ENCODE assay signal across 8 cellular contexts in genomic region chr13:48001127-48001881, GRCh38. TPM values are rescaled to one million over a fixed set of nuclear protein-coding genes. Genes with fewer than 3 reads are reported as not detected.
DNase-seq lines count a peak whose midpoint lies in the region; ATAC-seq and TF ChIP-seq lines count a peak whose summit lies in the region.

Gene SUCLA2 (minus strand): TSS chr13:48001273. CDS start chr13:48001269, 4 bp downstream.

- ATAC-seq in GM18873 (IDR thresholded peaks at IDR 0.05; ENCODE audit: low FRiP score, unreplicated experiment), result peak; percentile 94
- peak; percentile 99 for ATAC-seq in HG03135 (IDR thresholded peaks at IDR 0.05; ENCODE audit: unreplicated experiment)

- TF ChIP-seq CTCF in AG04450 (IDR thresholded peaks at IDR 0.05; ENCODE audit: low read depth, low read length), result no peak; the same call in 1 of the 2 replicates
- TF ChIP-seq CTCF in WI38 (IDR thresholded peaks at IDR 0.05; ENCODE audit: low read depth, low read length), result no peak
- TF ChIP-seq CTCF in mammary epithelial cell (conservative IDR thresholded peaks at IDR 0.05 in 1 of 2, IDR thresholded peaks at IDR 0.05 in 1 of 2; ENCODE audit: extremely low read depth in 1 of 2, insufficient read depth in 1 of 2, low read depth in 1 of 2, low read length in 2 of 2), result no peak
- no peak for TF ChIP-seq CTCF in smooth muscle cell (IDR thresholded peaks at IDR 0.05; ENCODE audit: borderline replicate concordance, insufficient read depth, poor library complexity, severe bottlenecking)

- H3K4me2 ChIP-seq in mammary epithelial cell (ENCODE audit: insufficient read depth, low read depth, low read length) (peak within 1 kb of the TSS; percentile 92), smooth muscle cell (peak within 1 kb of the TSS; percentile 89)

- 2% methylated on average over 37 of the region's 52 CpGs for WGBS in mammary epithelial cell (ENCODE audit: low coverage, missing lambda C conversion rate)
- 2% methylated on average over 52 of the region's 52 CpGs for WGBS in smooth muscle cell (ENCODE audit: low lambda C conversion rate)

- H3K9ac ChIP-seq in mammary epithelial cell (ENCODE audit: insufficient read depth, low read length) (peak within 1 kb of the TSS; percentile 88), smooth muscle cell (ENCODE audit: low read depth) (peak within 1 kb of the TSS; percentile 85)

- H3K4me1 ChIP-seq in mammary epithelial cell (ENCODE audit: insufficient read depth, low read length) (peaks cover 15% of the 10 kb centered on the region), smooth muscle cell (ENCODE audit: low read depth) (peaks cover 8% of the 10 kb centered on the region)

- CTCF ChIA-PET in AG04450 (lab: Charles Lee), result interaction anchor here (0.9 kb wide), 1 partner anchor 37 kb away, joined by 4 read pairs; the partner anchor contains the start of gene NUDT15
- CTCF ChIA-PET in mammary epithelial cell (lab: Charles Lee; ENCODE audit: low non-redundant PET), result no interaction called here

- H3K36me3 ChIP-seq in mammary epithelial cell (ENCODE audit: insufficient read depth, low read length) (no peaks in the 10 kb centered on the region), smooth muscle cell (ENCODE audit: low read depth) (no peaks in the 10 kb centered on the region)

- dilution Hi-C loops in mammary epithelial cell (cut with HindIII; ENCODE audit: low sequenced_read_pairs), result no loop called here

- peaks cover 3% of the 10 kb centered on the region; the same call in 1 of the 2 replicates for H3K9me3 ChIP-seq in AG04450 (ENCODE audit: control insufficient read depth, insufficient read depth, low read length)
- no peaks in the 10 kb centered on the region for H3K9me3 ChIP-seq in mammary epithelial cell (replicated peaks; ENCODE audit: insufficient read depth, low read length)
- no peaks in the 10 kb centered on the region for H3K9me3 ChIP-seq in smooth muscle cell (replicated peaks; ENCODE audit: low read depth)

- H3K79me2 ChIP-seq in mammary epithelial cell (ENCODE audit: insufficient read depth, low read length), result peaks cover 46% of the 10 kb centered on the region
- peaks cover 46% of the 10 kb centered on the region for H3K79me2 ChIP-seq in smooth muscle cell (ENCODE audit: low read depth)

- in situ Hi-C loops in mammary epithelial cell (cut with MboI; ENCODE audit: low sequenced_read_pairs in 2 of 2), result no loop called here

- no peaks in the 10 kb centered on the region for H3F3A ChIP-seq in smooth muscle cell (ENCODE audit: low read depth)

- H4K20me1 ChIP-seq in mammary epithelial cell (ENCODE audit: insufficient read depth, low read length) (no peaks in the 10 kb centered on the region), smooth muscle cell (ENCODE audit: low read depth) (peaks cover 4% of the 10 kb centered on the region)

- H2AFZ ChIP-seq in mammary epithelial cell (ENCODE audit: low read depth, low read length) (peak within 1 kb of the TSS; percentile 99), smooth muscle cell (ENCODE audit: low read depth) (peak within 1 kb of the TSS; percentile 96)

- intact Hi-C loops in mammary epithelial cell (cut with micrococcal nuclease), result loop anchor here (1.0 kb wide), 1 partner anchor 37 kb away; no protein-coding TSS in a partner anchor

- H3K27ac ChIP-seq in AG04450 (ENCODE audit: low read depth, low read length) (peak within 1 kb of the TSS; percentile 65), mammary epithelial cell (ENCODE audit: insufficient read depth, low read depth, low read length) (peak within 1 kb of the TSS; percentile 94), smooth muscle cell (ENCODE audit: low read depth) (peak within 1 kb of the TSS; percentile 21)

- DNase-seq in AG04450 (ENCODE audit: low read depth, low spot score) (peak; percentile 65), NCI-H2196 treated with DMSO at 0.1 percent for 48 hours (lab: John Stamatoyannopoulos, UW; ENCODE audit: unreplicated experiment) (peak; percentile 48), mammary epithelial cell (peak; percentile 84), iPS-NIHi7 (ENCODE audit: extremely low spot score) (peak; percentile 99), smooth muscle cell (lab: John Stamatoyannopoulos, UW; ENCODE audit: unreplicated experiment) (peak; percentile 57)

- POLR2A ChIA-PET in AG04450 (lab: Yijun Ruan, JAX), result interaction anchor here (0.9 to 1.0 kb wide), 2 partner anchors 36 to 71 kb away, joined by 3 to 5 read pairs; partner anchors contain the start of gene NUDT15

- H3K27me3 ChIP-seq in AG04450 (ENCODE audit: control insufficient read depth, insufficient read depth, low read length), result no peaks in the 10 kb centered on the region
- no peaks in the 10 kb centered on the region for H3K27me3 ChIP-seq in mammary epithelial cell (ENCODE audit: insufficient read depth, low read length)
- H3K27me3 ChIP-seq in smooth muscle cell (ENCODE audit: low read depth), result no peaks in the 10 kb centered on the region

- H3K4me3 ChIP-seq in AG04450 (ENCODE audit: low read depth, low read length) (peak within 1 kb of the TSS; percentile 100), WI38 (ENCODE audit: low read depth, low read length) (peak within 1 kb of the TSS; percentile 95), mammary epithelial cell (replicated peaks in 1 of 3; ENCODE audit: insufficient read depth in 1 of 3, low read depth in 2 of 3, low read length in 3 of 3) (peak within 1 kb of the TSS; percentile 82 to 94 (median 93)), smooth muscle cell (peak within 1 kb of the TSS; percentile 91)

- TSS peak; percentile 78 for BruUV-seq in mammary epithelial cell (replicated peaks; lab: Mats Ljungman, UMichigan)

RNA-seq across cellular contexts. Expression of gene SUCLA2, which starts in this region (rescaled TPM):
- 50.7 and 63.5 TPM in 2 replicates for polyA plus RNA-seq in AG04450 (2011; rRNA removed)
- 12.0 and 24.4 TPM in 2 replicates for polyA minus RNA-seq in AG04450 (2011; rRNA and poly(A)+ RNA removed)
- 10 to 100 TPM; 44.1 to 61.8 TPM for total RNA-seq in mammary epithelial cell
- 28.1 TPM for polyA plus RNA-seq in mammary epithelial cell
- polyA minus RNA-seq in mammary epithelial cell, result 18.1 TPM
- 62.0 and 63.0 TPM in 2 replicates for total RNA-seq in smooth muscle cell
- polyA plus RNA-seq in smooth muscle cell, result 43.5 and 48.3 TPM in 2 replicates

Comparison
In these comparisons a context has a peak if more than half of its experiments do, and no peak if none do; other contexts are left out.
1. Peak in every context shown above with its lines: DNase-seq, ATAC-seq, H3K4me3 ChIP-seq and H3K27ac ChIP-seq.
2. DNase-seq: peak in every context shown above with its lines; median percentile 99 in iPS-NIHi7; 84 in mammary epithelial cell; 65 in AG04450; 57 in smooth muscle cell; 48 in NCI-H2196 treated with DMSO at 0.1 percent for 48 hours.
3. H3K27ac ChIP-seq: peak in every context shown above with its lines; median percentile 94 in mammary epithelial cell; 65 in AG04450; 21 in smooth muscle cell.